In the genomic region with DNA sequence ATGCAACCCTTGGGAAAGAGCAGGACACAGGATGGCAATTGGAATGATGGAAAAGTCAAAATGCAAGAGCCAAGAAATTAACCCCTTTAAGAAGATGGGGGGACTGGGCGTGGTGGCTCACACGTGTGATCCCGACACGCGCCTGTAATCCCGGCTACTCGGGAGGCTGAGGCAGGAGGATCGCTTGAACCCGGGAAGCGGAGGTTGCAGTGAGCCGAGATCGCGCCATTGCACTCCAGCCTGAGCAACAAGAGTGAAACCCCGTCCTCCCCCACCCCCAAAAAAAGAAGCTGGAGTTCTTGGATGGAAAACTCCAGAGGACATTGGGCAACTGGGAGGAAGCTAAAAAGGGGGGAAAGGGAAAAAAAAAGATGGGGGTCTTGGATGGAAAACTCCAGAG, we compare ENCODE assay signal across 8 cellular contexts. TPM values are rescaled to one million over a fixed set of nuclear protein-coding genes. Genes with fewer than 3 reads are reported as not detected.
DNase-seq lines count a peak whose midpoint lies in the region; ATAC-seq and TF ChIP-seq lines count a peak whose summit lies in the region.
"Not testable (repeated sequence)": the region's sequence is repeated elsewhere in the genome, so short reads cannot be mapped to it uniquely, and the experiment has no call there.

No MANE protein-coding gene starts in this region.

- dilution Hi-C loops in IMR-90 (cut with HindIII; ENCODE audit: low sequenced_read_pairs, unreplicated experiment), result not testable (repeated sequence)

- H4K5ac ChIP-seq in IMR-90 (ENCODE audit: low read depth, low read length), result not testable (repeated sequence)

- H4K8ac ChIP-seq in IMR-90 (ENCODE audit: low read depth in 2 of 2, low read length in 2 of 2), result not testable (repeated sequence)

- H3K9me3 ChIP-seq in BLaER1 treated with 17β-estradiol and CSF1 and Interleukin-3, amounts not matched to agents 10 nM and 100 nM (replicated peaks in 1 of 11); IMR-90 (ENCODE audit: control insufficient read depth, insufficient read depth, low read length); T-helper 17 cell (ENCODE audit: control insufficient read depth, low read length, poor library complexity, severe bottlenecking); endocrine pancreas (ENCODE audit: control insufficient read depth, low read length); iPS-18a (ENCODE audit: control insufficient read depth, low read depth, low read length): not testable (repeated sequence)

- not testable (repeated sequence) for H2BK120ac ChIP-seq in IMR-90 (ENCODE audit: low read depth, low read length)

- H3K27me3 ChIP-seq in BLaER1 treated with 17β-estradiol and CSF1 and Interleukin-3, amounts not matched to agents 10 nM and 100 nM; IMR-90 (ENCODE audit: control insufficient read depth, insufficient read depth, low read length); endocrine pancreas (ENCODE audit: control insufficient read depth, insufficient read depth, low read length); iPS-18a (ENCODE audit: control insufficient read depth, insufficient read depth, low read length): not testable (repeated sequence)

- not testable (repeated sequence) for H2BK15ac ChIP-seq in IMR-90 (ENCODE audit: low read depth, low read length)

- H2BK5ac ChIP-seq in IMR-90 (ENCODE audit: low read depth, low read length, poor library complexity, severe bottlenecking), result not testable (repeated sequence)

- not testable (repeated sequence) for H3K36me3 Mint-ChIP-seq in T-helper 17 cell (ENCODE audit: low read depth)
- H3K36me3 Mint-ChIP-seq in activated naive CD8-positive, alpha-beta T cell, result peaks cover 22% of the 10 kb centered on the region
- peaks cover 58% of the 10 kb centered on the region for H3K36me3 Mint-ChIP-seq in nephron (ENCODE audit: low read depth)

- H3K27ac Mint-ChIP-seq in T-helper 17 cell, result peak overlapping the region; percentile 75
- peak overlapping the region; percentile 100 for H3K27ac Mint-ChIP-seq in activated naive CD8-positive, alpha-beta T cell
- peak overlapping the region; percentile 99 to 100 (median 100) for H3K27ac Mint-ChIP-seq in nephron
- not testable (repeated sequence) for H3K27ac Mint-ChIP-seq in stimulated activated naive CD8-positive, alpha-beta T cell treated with anti-CD3 and anti-CD28 coated beads, Interleukin-15, amount 100 ng/mL, for 72 hours

- peak overlapping the region in 9 of 10 experiments; percentile 84 to 96 (median 90); a peak in 12 of 20 replicates for H3K4me3 ChIP-seq in BLaER1 treated with 17β-estradiol and CSF1 and Interleukin-3, amounts not matched to agents 10 nM and 100 nM
- not testable (repeated sequence) for H3K4me3 ChIP-seq in IMR-90 (ENCODE audit: insufficient read depth, low read depth, low read length)
- H3K4me3 ChIP-seq in endocrine pancreas (ENCODE audit: control insufficient read depth, insufficient read depth, low read length) (peak overlapping the region; percentile 68), iPS-18a (ENCODE audit: low read length) (peak overlapping the region; percentile 99)

- H3K27ac ChIP-seq in BLaER1 treated with 17β-estradiol and CSF1 and Interleukin-3, amounts not matched to agents 10 nM and 100 nM, result peak overlapping the region in 5 of 11 experiments; percentile 20 to 99 (median 89); a peak in 5 of 22 replicates
- H3K27ac ChIP-seq in IMR-90 (ENCODE audit: insufficient read depth, low read length); iPS-18a (ENCODE audit: low read length): not testable (repeated sequence)

- no CpG with 5 or more reads among the region's 14 CpGs for WGBS in IMR-90 (ENCODE audit: extremely low coverage in 2 of 2, insufficient read length in 1 of 2), 2 experiments

- not testable (repeated sequence) for H3K9me1 ChIP-seq in IMR-90 (ENCODE audit: insufficient read depth, low read length)

- peaks cover 25 to 35% (median 31%) of the 10 kb centered on the region in 10 experiments for H3K4me1 ChIP-seq in BLaER1 treated with 17β-estradiol and CSF1 and Interleukin-3, amounts not matched to agents 10 nM and 100 nM
- H3K4me1 ChIP-seq in IMR-90 (ENCODE audit: control insufficient read depth, insufficient read depth, low read length), result not testable (repeated sequence)
- peaks cover 13% of the 10 kb centered on the region for H3K4me1 ChIP-seq in endocrine pancreas (ENCODE audit: control insufficient read depth, insufficient read depth, low read length)
- peaks cover 13% of the 10 kb centered on the region for H3K4me1 ChIP-seq in iPS-18a (ENCODE audit: control insufficient read depth, low read depth, low read length)

- peaks cover 47 to 67% (median 60%) of the 10 kb centered on the region in 11 experiments for H3K36me3 ChIP-seq in BLaER1 treated with 17β-estradiol and CSF1 and Interleukin-3, amounts not matched to agents 10 nM and 100 nM
- H3K36me3 ChIP-seq in IMR-90 (ENCODE audit: control insufficient read depth, insufficient read depth, low read length) (peaks cover 28% of the 10 kb centered on the region), iPS-18a (ENCODE audit: control insufficient read depth, low read depth, low read length) (peaks cover 31% of the 10 kb centered on the region)
- H3K36me3 ChIP-seq in endocrine pancreas (ENCODE audit: control insufficient read depth, insufficient read depth, low read length), result not testable (repeated sequence)

- TF ChIP-seq CTCF in IMR-90 (conservative IDR thresholded peaks at IDR 0.05; ENCODE audit: low read depth, low read length); nephron (IDR thresholded peaks at IDR 0.05; ENCODE audit: unreplicated experiment in 3 of 3): not testable (repeated sequence)

- peaks cover 10 to 45% of the 10 kb centered on the region in 2 experiments for H3K79me1 ChIP-seq in IMR-90 (ENCODE audit: low read depth in 1 of 2, low read length in 2 of 2)

- H3K18ac ChIP-seq in IMR-90 (ENCODE audit: low read depth, low read length), result not testable (repeated sequence)

- POLR2A ChIA-PET in IMR-90 (lab: Charles Lee; ENCODE audit: unreplicated experiment), result interaction anchor here (0.7 kb wide), 1 partner anchor 22 kb away, joined by 4 read pairs; no protein-coding TSS in a partner anchor

- peak overlapping the region; percentile 78 to 93 (median 86) for H3K4me2 ChIP-seq in BLaER1 treated with 17β-estradiol and CSF1 and Interleukin-3, amounts not matched to agents 10 nM and 100 nM
- not testable (repeated sequence) for H3K4me2 ChIP-seq in IMR-90 (ENCODE audit: low read depth, low read length)

- peaks cover 28 to 32% (median 31%) of the 10 kb centered on the region in 11 experiments for H4K20me1 ChIP-seq in BLaER1 treated with 17β-estradiol and CSF1 and Interleukin-3, amounts not matched to agents 10 nM and 100 nM
- H4K20me1 ChIP-seq in IMR-90 (ENCODE audit: insufficient read depth, low read length), result peaks cover 33% of the 10 kb centered on the region

- not testable (repeated sequence) for TF ChIP-seq RAD21 in IMR-90 (IDR thresholded peaks at IDR 0.05; ENCODE audit: low read length)

- H3K4ac ChIP-seq in IMR-90 (ENCODE audit: low read depth, low read length), result not testable (repeated sequence)

- intact Hi-C loops in IMR-90 (cut with micrococcal nuclease), result not testable (repeated sequence)

- not testable (repeated sequence) for H3K56ac ChIP-seq in IMR-90 (ENCODE audit: extremely low read depth, insufficient read depth, low read length)

- H3K9me3 Mint-ChIP-seq in activated naive CD8-positive, alpha-beta T cell (ENCODE audit: low read depth); nephron; stimulated activated naive CD8-positive, alpha-beta T cell treated with anti-CD3 and anti-CD28 coated beads, Interleukin-15, amount 100 ng/mL, for 72 hours: not testable (repeated sequence)

- H2AFZ ChIP-seq in IMR-90 (replicated peaks; ENCODE audit: low read length, poor library complexity), result not testable (repeated sequence)

- CTCF ChIA-PET in IMR-90 (lab: Yijun Ruan, JAX), result interaction anchor here (1.5 kb wide), 1 partner anchor 296 kb away, joined by 3 read pairs; no protein-coding TSS in a partner anchor

- not testable (repeated sequence) for TF ChIP-seq POLR2A in IMR-90 (IDR thresholded peaks at IDR 0.05; ENCODE audit: low read depth, low read length)

- H3K4me3 Mint-ChIP-seq in T-helper 17 cell, result peak overlapping the region; percentile 28
- peak overlapping the region; percentile 99 for H3K4me3 Mint-ChIP-seq in activated naive CD8-positive, alpha-beta T cell
- peak overlapping the region; percentile 99 to 100 (median 99) for H3K4me3 Mint-ChIP-seq in nephron
- H3K4me3 Mint-ChIP-seq in stimulated activated naive CD8-positive, alpha-beta T cell treated with anti-CD3 and anti-CD28 coated beads, Interleukin-15, amount 100 ng/mL, for 72 hours, result peak overlapping the region; percentile 95 to 99

- not testable (repeated sequence) for H2BK20ac ChIP-seq in IMR-90 (ENCODE audit: low read depth, low read length)

- peak overlapping the region; percentile 45; the same call in 1 of the 2 replicates for H2AK5ac ChIP-seq in IMR-90 (ENCODE audit: low read depth, low read length)

- in situ Hi-C loops in IMR-90 (cut with MboI; ENCODE audit: low sequenced_read_pairs), result not testable (repeated sequence)

- H4K91ac ChIP-seq in IMR-90 (ENCODE audit: insufficient read depth, low read depth, low read length), result not testable (repeated sequence)

- H3K14ac ChIP-seq in IMR-90 (replicated peaks; ENCODE audit: low read depth, low read length), result not testable (repeated sequence)

- H3K4me1 Mint-ChIP-seq in T-helper 17 cell, result peaks cover 42% of the 10 kb centered on the region
- peaks cover 39% of the 10 kb centered on the region for H3K4me1 Mint-ChIP-seq in activated naive CD8-positive, alpha-beta T cell (ENCODE audit: low read depth)
- H3K4me1 Mint-ChIP-seq in nephron, result peaks cover 22% of the 10 kb centered on the region
- peaks cover 28% of the 10 kb centered on the region for H3K4me1 Mint-ChIP-seq in stimulated activated naive CD8-positive, alpha-beta T cell treated with anti-CD3 and anti-CD28 coated beads, Interleukin-15, amount 100 ng/mL, for 72 hours

- peak overlapping the region in 6 of 11 experiments; percentile 91 to 99 (median 98); a peak in 6 of 22 replicates for H3K9ac ChIP-seq in BLaER1 treated with 17β-estradiol and CSF1 and Interleukin-3, amounts not matched to agents 10 nM and 100 nM
- H3K9ac ChIP-seq in IMR-90 (ENCODE audit: low read depth, low read length); endocrine pancreas (ENCODE audit: control insufficient read depth, insufficient read depth, low read length); iPS-18a (ENCODE audit: low read length): not testable (repeated sequence)

- BruUV-seq in IMR-90 (replicated peaks; lab: Mats Ljungman, UMichigan), result not testable (repeated sequence)

- not testable (repeated sequence) for DNase-seq in IMR-90; T-helper 17 cell; stimulated activated naive CD8-positive, alpha-beta T cell treated with anti-CD3 and anti-CD28 coated beads, Interleukin-15, amount 100 ng/mL, for 72 hours

- not testable (repeated sequence) for H2AK9ac ChIP-seq in IMR-90 (replicated peaks; ENCODE audit: low read depth, low read length, poor library complexity)

- ATAC-seq in IMR-90 (ENCODE audit: low read depth); T-helper 17 cell; stimulated activated naive CD8-positive, alpha-beta T cell treated with anti-CD3 and anti-CD28 coated beads, Interleukin-15, amount 100 ng/mL, for 72 hours: not testable (repeated sequence)

- H3K27me3 Mint-ChIP-seq in T-helper 17 cell; activated naive CD8-positive, alpha-beta T cell; nephron (ENCODE audit: low read depth); stimulated activated naive CD8-positive, alpha-beta T cell treated with anti-CD3 and anti-CD28 coated beads, Interleukin-15, amount 100 ng/mL, for 72 hours: not testable (repeated sequence)

- not testable (repeated sequence) for H3K23ac ChIP-seq in IMR-90 (ENCODE audit: low read depth, low read length)

RNA-seq across cellular contexts. Expression of gene TPT1, which starts 1.7 kb away (rescaled TPM):
- total RNA-seq in IMR-90 (2012; rRNA removed) (1,663 and 1,699 TPM in 2 replicates), T-helper 17 cell (1,000 to 10,000 TPM; 7,650 to 7,799 TPM)
- 2,407 and 2,665 TPM in 2 replicates for polyA plus RNA-seq in IMR-90 (2012; rRNA removed)
- polyA plus RNA-seq in IMR-90 (2012; cell fraction: cytosol; rRNA removed), result 1,735 and 3,996 TPM in 2 replicates
- 731 and 1,213 TPM in 2 replicates for polyA plus RNA-seq in IMR-90 (2012; cell fraction: nucleus; rRNA removed; ENCODE audit: low replicate concordance)

Comparison
In these comparisons a context has a peak if more than half of its experiments do, and no peak if none do; other contexts are left out.
1. H3K4me3 Mint-ChIP-seq: peak in every context shown above with its lines; median percentile 99 in activated naive CD8-positive, alpha-beta T cell; 99 in nephron; 97 in stimulated activated naive CD8-positive, alpha-beta T cell treated with anti-CD3 and anti-CD28 coated beads, Interleukin-15, amount 100 ng/mL, for 72 hours; 28 in T-helper 17 cell.